ENCODE assay signal across 14 cellular contexts in genomic region chr6:169837529-169838250, GRCh38.
"Had no signal": no experiment of that assay in that cellular context is flagged by ENCODE, and none has a peak within 500 bp of the region (broad histone marks: within the 10 kb centered on the region; RNA-seq: fewer than 3 reads in every experiment).

No MANE protein-coding gene starts in this region.

- H3K4me3 ChIP-seq: tibial artery, uterus had no signal

- ATAC-seq: esophagus mucosa; left colon; natural killer cell treated with Interleukin-12 subunit alpha and Interleukin-12 subunit beta and Interleukin-15 and Interleukin-18, amount 100 ng/mL, for 72 hours had no signal

- H3K27ac ChIP-seq: tibial artery, uterus had no signal

- H3K36me3 ChIP-seq: tibial artery, uterus had no signal

- H3K4me1 ChIP-seq: tibial artery, uterus had no signal

- DNase-seq: activated CD4-positive, alpha-beta T cell treated with anti-CD3 and anti-CD28 coated beads for 1 hour; activated effector memory CD4-positive, alpha-beta T cell treated with Interleukin-2 at 50 U/mL for 16 hours; activated T-cell treated with anti-CD3 and anti-CD28 coated beads, Interleukin-2, amount 50 U/mL, for 24 hours; amygdala; cerebellar nuclear complex; left colon; stimulated activated CD4-positive, alpha-beta T cell treated with anti-CD3 and anti-CD28 coated beads, Interleukin-4, amount 100 ng/mL, for 24 hours; SW 1271; uterus had no signal

- H3K9me3 Mint-ChIP-seq: activated T-cell treated with anti-CD3 and anti-CD28 coated beads, Interleukin-2, amount 50 U/mL, for 24 hours; natural killer cell treated with Interleukin-12 subunit alpha and Interleukin-12 subunit beta and Interleukin-15 and Interleukin-18, amount 100 ng/mL, for 72 hours had no signal

- H3K27ac Mint-ChIP-seq: activated naive CD8-positive, alpha-beta T cell; activated T-cell treated with anti-CD3 and anti-CD28 coated beads, Interleukin-2, amount 50 U/mL, for 24 hours; natural killer cell treated with Interleukin-12 subunit alpha and Interleukin-12 subunit beta and Interleukin-15 and Interleukin-18, amount 100 ng/mL, for 72 hours had no signal

- H3K36me3 Mint-ChIP-seq: activated naive CD8-positive, alpha-beta T cell; brain; natural killer cell treated with Interleukin-12 subunit alpha and Interleukin-12 subunit beta and Interleukin-15 and Interleukin-18, amount 100 ng/mL, for 72 hours had no signal

- H3K27me3 ChIP-seq: uterus had no signal

- H3K4me3 Mint-ChIP-seq: activated naive CD8-positive, alpha-beta T cell; activated T-cell treated with anti-CD3 and anti-CD28 coated beads, Interleukin-2, amount 50 U/mL, for 24 hours; natural killer cell treated with Interleukin-12 subunit alpha and Interleukin-12 subunit beta and Interleukin-15 and Interleukin-18, amount 100 ng/mL, for 72 hours had no signal

- H3K9me3 ChIP-seq: tibial artery, uterus had no signal
